Comparison of ENCODE assay signal across 1 cellular context in the genomic region with DNA sequence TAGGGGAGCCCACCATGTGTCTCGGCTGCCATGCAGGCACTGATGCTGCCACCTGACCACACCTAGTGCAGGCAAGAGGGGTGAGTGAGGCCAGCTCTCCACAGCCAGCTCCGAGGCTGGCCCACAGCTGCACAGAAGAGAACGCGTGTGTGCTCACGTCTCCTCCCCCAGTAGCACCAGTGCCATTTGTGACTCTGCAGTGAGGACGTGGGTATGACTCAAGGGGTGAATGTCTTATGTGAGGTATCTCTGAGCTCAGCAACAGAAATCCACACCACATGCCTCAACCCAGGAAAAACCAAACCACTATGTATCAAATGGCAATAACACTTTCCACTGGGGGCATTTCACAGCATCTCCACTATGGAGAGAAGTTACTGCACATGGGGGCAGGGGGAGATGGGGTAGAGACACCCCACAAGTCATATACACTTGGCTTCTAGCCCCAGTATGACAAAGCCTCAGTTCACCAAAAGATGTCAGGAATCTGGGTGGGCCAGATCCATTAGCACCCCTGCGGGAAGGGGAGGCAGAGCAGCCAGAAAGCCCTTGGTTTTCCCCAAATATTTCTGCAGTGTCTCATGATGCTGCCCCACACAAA.
TF ChIP-seq lines count a peak whose summit lies in the region.

No MANE protein-coding gene starts in this region.

TF ChIP-seq in SK-N-SH treated with all-trans-retinoic acid at 6 μM for 48 hours, 23 proteins besides CTCF, POLR2A, EP300 and RAD21 (continued from another document):
- TF ChIP-seq, protein P1, sequence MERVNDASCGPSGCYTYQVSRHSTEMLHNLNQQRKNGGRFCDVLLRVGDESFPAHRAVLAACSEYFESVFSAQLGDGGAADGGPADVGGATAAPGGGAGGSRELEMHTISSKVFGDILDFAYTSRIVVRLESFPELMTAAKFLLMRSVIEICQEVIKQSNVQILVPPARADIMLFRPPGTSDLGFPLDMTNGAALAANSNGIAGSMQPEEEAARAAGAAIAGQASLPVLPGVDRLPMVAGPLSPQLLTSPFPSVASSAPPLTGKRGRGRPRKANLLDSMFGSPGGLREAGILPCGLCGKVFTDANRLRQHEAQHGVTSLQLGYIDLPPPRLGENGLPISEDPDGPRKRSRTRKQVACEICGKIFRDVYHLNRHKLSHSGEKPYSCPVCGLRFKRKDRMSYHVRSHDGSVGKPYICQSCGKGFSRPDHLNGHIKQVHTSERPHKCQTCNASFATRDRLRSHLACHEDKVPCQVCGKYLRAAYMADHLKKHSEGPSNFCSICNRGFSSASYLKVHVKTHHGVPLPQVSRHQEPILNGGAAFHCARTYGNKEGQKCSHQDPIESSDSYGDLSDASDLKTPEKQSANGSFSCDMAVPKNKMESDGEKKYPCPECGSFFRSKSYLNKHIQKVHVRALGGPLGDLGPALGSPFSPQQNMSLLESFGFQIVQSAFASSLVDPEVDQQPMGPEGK (CRISPR knock-in tag; IDR thresholded peaks at IDR 0.05; ENCODE audit: borderline replicate concordance), result no peak
- TF ChIP-seq ZNF8 (CRISPR knock-in tag; IDR thresholded peaks at IDR 0.05), result no peak
